ENCODE assay signal across 9 cellular contexts in the genomic region with DNA sequence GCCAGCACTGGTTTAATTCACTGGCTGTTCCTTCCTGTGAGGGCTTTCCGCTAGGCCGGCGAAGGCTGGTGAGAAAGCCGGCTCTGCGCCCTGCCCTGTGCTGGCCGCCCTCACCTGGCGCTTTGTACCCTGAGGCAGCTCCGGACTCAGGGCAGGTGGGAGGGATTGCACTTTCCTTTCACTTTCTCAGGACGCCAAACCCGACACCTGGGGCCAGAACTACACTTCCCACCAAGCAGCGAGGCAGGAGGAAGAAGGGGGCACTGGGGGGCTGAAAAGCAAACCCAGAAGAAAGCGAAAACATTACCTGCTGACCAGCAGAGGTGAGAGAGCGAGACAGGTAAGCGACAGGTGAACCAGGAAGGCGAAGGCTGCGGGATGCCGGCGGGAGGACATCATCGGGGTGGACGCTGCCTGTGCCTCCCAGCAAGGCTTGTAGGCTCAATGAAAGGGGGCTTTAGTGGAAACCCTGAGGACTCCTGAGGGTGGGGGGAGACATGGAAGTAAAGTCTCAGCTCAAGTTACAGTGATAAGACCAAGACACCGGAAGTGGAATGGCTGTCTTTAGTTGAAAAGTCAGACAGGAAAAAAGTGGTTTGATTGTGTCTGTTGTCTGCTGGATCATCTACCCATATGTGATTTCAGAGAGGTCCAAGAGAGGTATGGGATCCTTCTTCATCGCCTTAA. TPM values are rescaled to one million over a fixed set of nuclear protein-coding genes. Genes with fewer than 3 reads are reported as not detected.
DNase-seq lines count a peak whose midpoint lies in the region; ATAC-seq and TF ChIP-seq lines count a peak whose summit lies in the region.
"Had no signal": no experiment of that assay in that cellular context is flagged by ENCODE, and none has a peak within 500 bp of the region (broad histone marks: within the 10 kb centered on the region; RNA-seq: fewer than 3 reads in every experiment).

A gene with protein sequence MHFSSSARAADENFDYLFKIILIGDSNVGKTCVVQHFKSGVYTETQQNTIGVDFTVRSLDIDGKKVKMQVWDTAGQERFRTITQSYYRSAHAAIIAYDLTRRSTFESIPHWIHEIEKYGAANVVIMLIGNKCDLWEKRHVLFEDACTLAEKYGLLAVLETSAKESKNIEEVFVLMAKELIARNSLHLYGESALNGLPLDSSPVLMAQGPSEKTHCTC (plus strand): TSS at position 181 of the 687 bp plus-strand sequence. CDS start 3,589 bp downstream, outside the sequence.

- TF ChIP-seq CTCF in coronary artery (IDR thresholded peaks at IDR 0.05): no peak

- H3K4me1 ChIP-seq in mucosa of rectum (ENCODE audit: control insufficient read depth in 2 of 2, insufficient read depth in 2 of 2, low read length in 2 of 2): peaks cover 0 to 7% of the 10 kb centered on the region in 2 donors
- peaks cover 0 to 7% (median 5%) of the 10 kb centered on the region in 5 donors for H3K4me1 ChIP-seq in subcutaneous abdominal adipose tissue (ENCODE audit: control insufficient read depth in 5 of 5, insufficient read depth in 5 of 5, low read length in 5 of 5)

- intact Hi-C loops in Right ventricle myocardium superior (cut with DNase I): no loop called here
- intact Hi-C loops in Right ventricle myocardium inferior (cut with DNase I): no loop called here

- DNase-seq in Right ventricle myocardium superior (no peak), Right ventricle myocardium inferior (ENCODE audit: missing footprints) (no peak), coronary artery (ENCODE audit: low spot score) (no peak), HuH-7.5 (ENCODE audit: low spot score) (no peak), Ammon's horn (ENCODE audit: low spot score) (no peak)
- DNase-seq in activated CD4-positive, CD25-positive, alpha-beta regulatory T cell treated with anti-CD3 and anti-CD28 coated beads, Interleukin-2, amount 50 U/mL, for 16 hours (ENCODE audit: low read depth, low spot score): peak; percentile 22

- H3K27ac ChIP-seq in coronary artery (no peak within 1 kb of the TSS), mucosa of rectum (ENCODE audit: low read depth in 2 of 2, low read length in 2 of 2) (peak within 1 kb of the TSS; percentile 68 to 72), subcutaneous abdominal adipose tissue (ENCODE audit: low read depth, low read length) (no peak within 1 kb of the TSS)
- H3K27ac ChIP-seq: adrenal gland had no signal

- peaks cover 0 to 2% of the 10 kb centered on the region in 2 donors for H3K27me3 ChIP-seq in mucosa of rectum (ENCODE audit: control insufficient read depth in 2 of 2, insufficient read depth in 2 of 2, low read length in 2 of 2)
- peaks cover 0 to 8% (median 6%) of the 10 kb centered on the region in 5 donors for H3K27me3 ChIP-seq in subcutaneous abdominal adipose tissue (ENCODE audit: control insufficient read depth in 5 of 5, insufficient read depth in 4 of 5, low read length in 5 of 5)
- H3K27me3 ChIP-seq: adrenal gland had no signal

- ATAC-seq in Right ventricle myocardium superior (ENCODE audit: poor library complexity) (peak; percentile 70), Right ventricle myocardium inferior (no peak)

- H3K36me3 ChIP-seq in mucosa of rectum (ENCODE audit: control insufficient read depth in 2 of 2, insufficient read depth in 2 of 2, low read length in 2 of 2) (peaks cover 0 to 3% of the 10 kb centered on the region in 2 donors), subcutaneous abdominal adipose tissue (ENCODE audit: control insufficient read depth in 5 of 5, insufficient read depth in 5 of 5, low read length in 5 of 5) (no peaks in the 10 kb centered on the region)
- H3K36me3 ChIP-seq: adrenal gland had no signal

- H3K9me3 ChIP-seq in mucosa of rectum (ENCODE audit: control insufficient read depth in 2 of 2, low read length in 2 of 2): no peaks in the 10 kb centered on the region
- H3K9me3 ChIP-seq in subcutaneous abdominal adipose tissue (ENCODE audit: control insufficient read depth in 5 of 5, low read length in 5 of 5): no peaks in the 10 kb centered on the region
- H3K9me3 ChIP-seq: adrenal gland had no signal

- H3K4me3 ChIP-seq in coronary artery: peak within 1 kb of the TSS; percentile 52
- H3K4me3 ChIP-seq in mucosa of rectum (ENCODE audit: low read length in 2 of 2): peak within 1 kb of the TSS; percentile 75 to 94
- peak within 1 kb of the TSS in 3 of 5 donors; percentile 23 to 54 (median 43) for H3K4me3 ChIP-seq in subcutaneous abdominal adipose tissue (ENCODE audit: low read depth in 1 of 5, low read length in 5 of 5)

- H3K9ac ChIP-seq in mucosa of rectum (ENCODE audit: low read depth in 1 of 2, low read length in 2 of 2) (peak within 1 kb of the TSS; percentile 77 to 81), subcutaneous abdominal adipose tissue (ENCODE audit: low read length in 5 of 5) (peak within 1 kb of the TSS in 2 of 5 donors; percentile 39 to 50)

RNA-seq across cellular contexts. Expression of the gene that starts here (rescaled TPM):
- total RNA-seq in Right ventricle myocardium superior (not detected), Right ventricle myocardium inferior (not detected)
- total RNA-seq: adrenal gland had no signal

Comparison
In these comparisons a context has a peak if more than half of its experiments do, and no peak if none do; other contexts are left out.
1. Peak in ATAC-seq in Right ventricle myocardium superior; RNA of the gene not detected or under 1 TPM.
2. H3K27ac ChIP-seq: peak in mucosa of rectum (2 of 2); none in coronary artery (0 of 2) and subcutaneous abdominal adipose tissue (single experiment).
3. Peak in every context shown above with its lines, with median percentiles within 50 percentile points of each other: H3K4me3 ChIP-seq.